ENCODE assay signal across 1 cellular context in the genomic region with DNA sequence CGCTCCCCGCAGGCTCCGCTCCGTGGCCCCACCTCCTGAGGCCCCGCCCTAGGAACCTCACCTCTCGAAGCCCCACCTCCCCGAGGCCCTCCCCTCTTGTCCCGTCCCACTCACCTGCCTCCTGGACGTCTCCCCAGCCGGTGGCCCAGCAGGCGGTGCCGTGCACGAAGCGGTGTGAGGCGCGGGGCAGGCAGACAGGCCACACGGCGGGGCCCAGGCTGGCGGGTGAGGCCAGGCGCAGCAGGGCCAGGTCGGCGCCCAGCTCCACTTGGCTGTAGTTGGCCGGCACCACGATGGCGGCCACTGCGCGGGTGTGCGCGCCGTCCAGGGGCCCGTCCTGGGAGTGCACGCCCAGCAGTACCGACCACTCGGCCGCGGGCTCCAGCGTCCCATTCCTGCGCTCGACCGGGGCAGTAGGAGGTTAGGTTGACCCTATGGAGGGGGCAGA.
TF ChIP-seq lines count a peak whose summit lies in the region.

No MANE protein-coding gene starts in this region.

TF ChIP-seq in endothelial cell of umbilical vein, 7 proteins besides CTCF, POLR2A, EP300 and RAD21:
- TF ChIP-seq POLR2AphosphoS5 (IDR thresholded peaks at IDR 0.05; ENCODE audit: insufficient read depth, low read depth, low read length) (no peak), GATA2 (IDR thresholded peaks at IDR 0.05; ENCODE audit: insufficient read depth, insufficient read length, low read depth, low read length) (no peak)
- TF ChIP-seq, protein P1, sequence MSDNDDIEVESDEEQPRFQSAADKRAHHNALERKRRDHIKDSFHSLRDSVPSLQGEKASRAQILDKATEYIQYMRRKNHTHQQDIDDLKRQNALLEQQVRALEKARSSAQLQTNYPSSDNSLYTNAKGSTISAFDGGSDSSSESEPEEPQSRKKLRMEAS (IDR thresholded peaks at IDR 0.05; ENCODE audit: insufficient read depth, insufficient read length) = no peak
TF ChIP-seq in endothelial cell of umbilical vein: peak in this region for 0.
